21 cellular contexts compared by ENCODE assay signal in the genomic region with DNA sequence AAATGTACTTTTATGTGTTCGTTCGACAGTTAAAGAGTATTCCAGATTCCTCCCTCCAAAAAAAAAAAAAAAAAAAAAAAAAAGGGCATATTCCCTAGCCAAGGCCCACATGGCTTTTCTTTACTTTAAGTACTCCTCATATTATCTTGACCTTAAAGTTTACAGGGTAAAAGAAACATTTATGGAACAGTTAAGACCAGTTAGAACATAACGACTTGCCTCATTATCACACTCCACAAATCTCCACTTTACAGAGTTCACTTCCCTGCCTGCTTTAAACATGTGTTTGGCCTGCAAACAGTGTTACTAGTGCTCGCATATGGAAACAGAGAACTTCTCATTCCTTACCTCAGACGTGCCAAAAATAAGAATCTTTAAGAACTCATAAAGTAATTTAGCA.
DNase-seq lines count a peak whose midpoint lies in the region; ATAC-seq, FAIRE-seq and TF ChIP-seq lines count a peak whose summit lies in the region.
"Had no signal": no experiment of that assay in that cellular context is flagged by ENCODE, and none has a peak within 500 bp of the region (broad histone marks: within the 10 kb centered on the region; RNA-seq: fewer than 3 reads in every experiment).

No MANE protein-coding gene starts in this region.

- H3K27ac ChIP-seq in HEK293 (ENCODE audit: extremely low read depth, low read depth, low read length): no peak overlapping the region
- no peak overlapping the region for H3K27ac ChIP-seq in K562 (ENCODE audit: extremely low read depth, low read depth, low read length)
- no peak overlapping the region for H3K27ac ChIP-seq in left lung
- no peak overlapping the region for H3K27ac ChIP-seq in upper lobe of right lung

- TF ChIP-seq EP300 in K562 (IDR thresholded peaks at IDR 0.05; ENCODE audit: low read length): no peak

- ATAC-seq in K562 (no peak), left lung (peak; percentile 24), sciatic nerve (peak; percentile 22), upper lobe of right lung (no peak), GM21723 (IDR thresholded peaks at IDR 0.05; ENCODE audit: unreplicated experiment) (no peak)

- TF ChIP-seq CTCF in HEK293 (tag by site-specific recombination; IDR thresholded peaks at IDR 0.05) (no peak), K562 (IDR thresholded peaks at IDR 0.05 in 2 of 3, conservative IDR thresholded peaks at IDR 0.05 in 1 of 3; ENCODE audit: insufficient read depth in 2 of 3, low read depth in 1 of 3, low read length in 3 of 3) (no peak), left lung (IDR thresholded peaks at IDR 0.05) (no peak), upper lobe of right lung (IDR thresholded peaks at IDR 0.05) (no peak), GM13976 (IDR thresholded peaks at IDR 0.05; ENCODE audit: borderline replicate concordance, control extremely low read depth, extremely low read depth, insufficient read depth, missing control alignments) (no peak)

- in situ Hi-C loops in K562 (cut with MboI): no loop called here
- in situ Hi-C loops in GM13976 (cut with MboI; ENCODE audit: low sequenced_read_pairs, unreplicated experiment): no loop called here

- DNase-seq in K562 (ENCODE audit: extremely low read depth in 1 of 4, low spot score in 3 of 4): no peak
- no peak for DNase-seq in left lung
- no peak for DNase-seq in sciatic nerve (ENCODE audit: low spot score)
- DNase-seq in HCEC 1CT: no peak
- no peak for DNase-seq in upper lobe of right lung
- no peak for DNase-seq in GM13976 (ENCODE audit: low spot score)
- DNase-seq: AML-193; Calu3; CD4-positive, CD25-positive, alpha-beta regulatory T cell; DMS79; GOT3; Kasumi-1; NCI-H1417 treated with DMSO at 0.1 percent for 48 hours; NCI-H2029; NCI-H2171 treated with DMSO at 0.1 percent for 48 hours; NCI-H82; SHP77 had no signal

- intact Hi-C loops in K562 (cut with micrococcal nuclease) (no loop called here), left lung (cut with DNase I) (no loop called here), sciatic nerve (cut with DNase I) (no loop called here), upper lobe of right lung (cut with DNase I) (no loop called here)

- H3K4me3 ChIP-seq in HEK293 (ENCODE audit: low read depth, low read length) (no peak overlapping the region), K562 (no peak overlapping the region), left lung (no peak overlapping the region), upper lobe of right lung (no peak overlapping the region)

- H3K79me2 ChIP-seq in K562 (ENCODE audit: control insufficient read depth, insufficient read depth, low read length): no peaks in the 10 kb centered on the region

- CTCF ChIA-PET in HEK293 (lab: Yijun Ruan, JAX): interaction anchor here (0.6 kb wide), 1 partner anchor 24 kb away, joined by 3 read pairs; no protein-coding TSS in a partner anchor
- CTCF ChIA-PET in K562 (lab: Yijun Ruan, JAX; ENCODE audit: low intra/inter-chr PET ratio): no interaction called here

- H3K36me3 ChIP-seq in HEK293 (ENCODE audit: control insufficient read depth in 2 of 2, insufficient read depth in 1 of 2, low read length in 2 of 2) (no peaks in the 10 kb centered on the region), K562 (ENCODE audit: control insufficient read depth, insufficient read depth, low read length) (no peaks in the 10 kb centered on the region), left lung (no peaks in the 10 kb centered on the region), upper lobe of right lung (no peaks in the 10 kb centered on the region)

- peak; percentile 23 for FAIRE-seq in K562 (lab: Jason Lieb, UNC)
- FAIRE-seq: GM12891, RCC 7860 had no signal

- no TSS peak for BruUV-seq in K562 (replicated peaks; lab: Mats Ljungman, UMichigan)

- H3K9ac ChIP-seq in K562 (ENCODE audit: insufficient read depth in 1 of 2, low read depth in 2 of 2, low read length in 2 of 2): no peak overlapping the region

- no peak for TF ChIP-seq RAD21 in K562 (CRISPR knock-in tag; conservative IDR thresholded peaks at IDR 0.05 in 1 of 2, IDR thresholded peaks at IDR 0.05 in 1 of 2)

- H4K20me1 ChIP-seq in K562 (replicated peaks; ENCODE audit: control insufficient read depth, insufficient read depth, low read length): no peaks in the 10 kb centered on the region

- WGBS in K562 (ENCODE audit: insufficient coverage, low coverage, missing lambda C conversion rate): 4% methylated on average over 5 of the region's 5 CpGs

- H2AFZ ChIP-seq in K562 (ENCODE audit: low read depth, low read length): no peak overlapping the region

- peaks cover 0 to 9% of the 10 kb centered on the region in 2 experiments; a peak in 3 of 5 replicates for H3K27me3 ChIP-seq in K562 (ENCODE audit: control insufficient read depth in 2 of 2, insufficient read depth in 2 of 2, low read length in 2 of 2)
- H3K27me3 ChIP-seq in left lung: no peaks in the 10 kb centered on the region
- no peaks in the 10 kb centered on the region for H3K27me3 ChIP-seq in upper lobe of right lung

- no peaks in the 10 kb centered on the region for H3K9me3 ChIP-seq in HEK293 (ENCODE audit: control insufficient read depth, insufficient read depth, low read depth, low read length)
- H3K9me3 ChIP-seq in K562 (replicated peaks; ENCODE audit: control insufficient read depth, insufficient read depth, low read depth, low read length): no peaks in the 10 kb centered on the region
- no peaks in the 10 kb centered on the region for H3K9me3 ChIP-seq in left lung
- no peaks in the 10 kb centered on the region for H3K9me3 ChIP-seq in upper lobe of right lung

- POLR2A ChIA-PET in HEK293 (lab: Yijun Ruan, JAX): no interaction called here
- POLR2A ChIA-PET in K562 (lab: Yijun Ruan, JAX): no interaction called here

- no peaks in the 10 kb centered on the region for H3K9me1 ChIP-seq in K562 (ENCODE audit: control insufficient read depth, insufficient read depth, low read length)

- peaks cover 10% of the 10 kb centered on the region for H3K4me1 ChIP-seq in HEK293 (ENCODE audit: control insufficient read depth, insufficient read depth, low read length)
- H3K4me1 ChIP-seq in K562 (replicated peaks in 1 of 2; ENCODE audit: control insufficient read depth in 2 of 2, insufficient read depth in 2 of 2, low read length in 2 of 2): no peaks in the 10 kb centered on the region
- H3K4me1 ChIP-seq in left lung: no peaks in the 10 kb centered on the region
- H3K4me1 ChIP-seq in upper lobe of right lung: no peaks in the 10 kb centered on the region

- TF ChIP-seq POLR2A in K562 (conservative IDR thresholded peaks at IDR 0.05): no peak

- no peak overlapping the region for H3K4me2 ChIP-seq in K562 (ENCODE audit: insufficient read depth, low read length)

TF ChIP-seq in HEK293, 187 proteins besides CTCF, POLR2A, EP300 and RAD21 (continues in another document):
- TF ChIP-seq SP2 (tag by site-specific recombination; IDR thresholded peaks at IDR 0.05) (no peak), KLF9 (tag by site-specific recombination; IDR thresholded peaks at IDR 0.05; ENCODE audit: low read depth) (no peak), ZNF791 (tag by site-specific recombination; IDR thresholded peaks at IDR 0.05) (no peak), ZNF585B (tag by site-specific recombination; IDR thresholded peaks at IDR 0.05) (no peak), ZNF558 (tag by site-specific recombination; IDR thresholded peaks at IDR 0.05) (no peak), ZNF266 (tag by site-specific recombination; IDR thresholded peaks at IDR 0.05; ENCODE audit: low read depth) (no peak), ZNF596 (tag by site-specific recombination; IDR thresholded peaks at IDR 0.05) (no peak), ZNF10 (tag by site-specific recombination; IDR thresholded peaks at IDR 0.05) (no peak), ZNF776 (tag by site-specific recombination; IDR thresholded peaks at IDR 0.05; ENCODE audit: borderline replicate concordance) (no peak), ZSCAN16 (tag by site-specific recombination; IDR thresholded peaks at IDR 0.05) (no peak), GLIS2 (tag by site-specific recombination; IDR thresholded peaks at IDR 0.05) (no peak)
- TF ChIP-seq, protein P1, sequence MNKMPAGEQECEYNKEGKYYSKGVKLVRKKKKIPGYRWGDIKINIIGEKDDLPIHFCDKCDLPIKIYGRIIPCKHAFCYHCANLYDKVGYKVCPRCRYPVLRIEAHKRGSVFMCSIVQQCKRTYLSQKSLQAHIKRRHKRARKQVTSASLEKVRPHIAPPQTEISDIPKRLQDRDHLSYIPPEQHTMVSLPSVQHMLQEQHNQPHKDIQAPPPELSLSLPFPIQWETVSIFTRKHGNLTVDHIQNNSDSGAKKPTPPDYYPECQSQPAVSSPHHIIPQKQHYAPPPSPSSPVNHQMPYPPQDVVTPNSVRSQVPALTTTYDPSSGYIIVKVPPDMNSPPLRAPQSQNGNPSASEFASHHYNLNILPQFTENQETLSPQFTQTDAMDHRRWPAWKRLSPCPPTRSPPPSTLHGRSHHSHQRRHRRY (tag by site-specific recombination; IDR thresholded peaks at IDR 0.05): no peak

TF ChIP-seq in K562, 482 proteins besides CTCF, POLR2A, EP300 and RAD21 (continues in another document):
- no peak for TF ChIP-seq DPF2 (IDR thresholded peaks at IDR 0.05)
- no peak for TF ChIP-seq MTA2 (IDR thresholded peaks at IDR 0.05; ENCODE audit: low read depth)
- TF ChIP-seq, protein P2, sequence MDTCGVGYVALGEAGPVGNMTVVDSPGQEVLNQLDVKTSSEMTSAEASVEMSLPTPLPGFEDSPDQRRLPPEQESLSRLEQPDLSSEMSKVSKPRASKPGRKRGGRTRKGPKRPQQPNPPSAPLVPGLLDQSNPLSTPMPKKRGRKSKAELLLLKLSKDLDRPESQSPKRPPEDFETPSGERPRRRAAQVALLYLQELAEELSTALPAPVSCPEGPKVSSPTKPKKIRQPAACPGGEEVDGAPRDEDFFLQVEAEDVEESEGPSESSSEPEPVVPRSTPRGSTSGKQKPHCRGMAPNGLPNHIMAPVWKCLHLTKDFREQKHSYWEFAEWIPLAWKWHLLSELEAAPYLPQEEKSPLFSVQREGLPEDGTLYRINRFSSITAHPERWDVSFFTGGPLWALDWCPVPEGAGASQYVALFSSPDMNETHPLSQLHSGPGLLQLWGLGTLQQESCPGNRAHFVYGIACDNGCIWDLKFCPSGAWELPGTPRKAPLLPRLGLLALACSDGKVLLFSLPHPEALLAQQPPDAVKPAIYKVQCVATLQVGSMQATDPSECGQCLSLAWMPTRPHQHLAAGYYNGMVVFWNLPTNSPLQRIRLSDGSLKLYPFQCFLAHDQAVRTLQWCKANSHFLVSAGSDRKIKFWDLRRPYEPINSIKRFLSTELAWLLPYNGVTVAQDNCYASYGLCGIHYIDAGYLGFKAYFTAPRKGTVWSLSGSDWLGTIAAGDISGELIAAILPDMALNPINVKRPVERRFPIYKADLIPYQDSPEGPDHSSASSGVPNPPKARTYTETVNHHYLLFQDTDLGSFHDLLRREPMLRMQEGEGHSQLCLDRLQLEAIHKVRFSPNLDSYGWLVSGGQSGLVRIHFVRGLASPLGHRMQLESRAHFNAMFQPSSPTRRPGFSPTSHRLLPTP (IDR thresholded peaks at IDR 0.05; ENCODE audit: borderline replicate concordance, extremely low read depth, insufficient read length): no peak
- no peak for TF ChIP-seq FOXP1 (CRISPR knock-in tag; IDR thresholded peaks at IDR 0.05)
- no peak for TF ChIP-seq XRCC5 (IDR thresholded peaks at IDR 0.05; ENCODE audit: low read depth, low read length)
- TF ChIP-seq MEF2D (tag; conservative IDR thresholded peaks at IDR 0.05; ENCODE audit: low read depth): no peak
- TF ChIP-seq PML (IDR thresholded peaks at IDR 0.05; ENCODE audit: low read length): no peak

Comparison
In these comparisons a context has a peak if more than half of its experiments do, and no peak if none do; other contexts are left out.
1. ATAC-seq: peak in left lung (single experiment) and sciatic nerve (single experiment); none in K562 (single experiment), upper lobe of right lung (single experiment) and GM21723 (single experiment).